20 cellular contexts compared by ENCODE assay signal in the genomic region with DNA sequence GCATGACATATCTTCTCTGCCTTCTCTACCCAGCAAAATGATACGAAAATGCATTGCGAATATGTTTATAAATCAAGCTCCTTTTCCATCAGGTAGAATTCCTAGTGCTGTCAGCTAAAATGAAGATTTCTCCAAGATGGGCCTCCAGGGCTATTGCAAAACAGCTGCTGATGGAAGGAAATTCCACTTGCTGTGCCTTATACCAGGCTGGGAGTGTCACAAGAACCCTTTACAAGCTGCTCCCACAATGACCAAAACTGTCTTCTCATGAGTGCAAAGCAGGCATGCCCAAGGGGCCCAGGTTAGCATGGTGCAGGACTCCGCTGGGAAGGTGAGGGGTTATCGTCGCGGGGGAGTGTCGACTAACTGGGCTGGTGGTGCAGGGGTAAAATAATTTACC. TPM values are rescaled to one million over a fixed set of nuclear protein-coding genes. Genes with fewer than 3 reads are reported as not detected.
DNase-seq lines count a peak whose midpoint lies in the region; ATAC-seq lines count a peak whose summit lies in the region.
"Had no signal": no experiment of that assay in that cellular context is flagged by ENCODE, and none has a peak within 500 bp of the region (broad histone marks: within the 10 kb centered on the region; RNA-seq: fewer than 3 reads in every experiment).

No MANE protein-coding gene starts in this region.

- H3K27ac Mint-ChIP-seq in activated CD8-positive, alpha-beta memory T cell treated with anti-CD3 and anti-CD28 coated beads, Interleukin-2, amount 10 ng/mL, durations not matched to agents 7 days and 5 days = peak overlapping the region; percentile 43
- peak overlapping the region; percentile 16 for H3K27ac Mint-ChIP-seq in activated T-helper 2 cell treated with anti-CD3 and anti-CD28 coated beads, Interferon-gamma antibody, Interleukin-2, Interleukin-4, amounts not matched to agents 10 μg/mL and 5 μg/mL and 100 μg/mL, durations not matched to agents 14 hours and 24 hours and 36 hours
- H3K27ac Mint-ChIP-seq in memory B cell = no peak overlapping the region
- H3K27ac Mint-ChIP-seq in stimulated activated effector memory CD8-positive, alpha-beta T cell treated with anti-CD3 and anti-CD28 coated beads, Interleukin-12 subunit alpha, Interleukin-12 subunit beta, amount 100 ng/mL, for 72 hours = peak overlapping the region; percentile 63
- no peak overlapping the region for H3K27ac Mint-ChIP-seq in stimulated activated memory B cell treated with anti-CD40 and anti-IgM and Interleukin-4, amounts not matched to agents 10 μg/mL and 1 μg/mL and 100 μg/mL, for 72 hours

- DNase-seq in activated CD8-positive, alpha-beta memory T cell treated with anti-CD3 and anti-CD28 coated beads, Interleukin-2, amount 10 ng/mL, durations not matched to agents 7 days and 5 days = no peak
- DNase-seq in activated CD8-positive, alpha-beta memory T cell treated with anti-CD3 and anti-CD28 coated beads, Interleukin-2, amount 50 U/mL, for 4 hours = no peak
- DNase-seq in activated T-helper 2 cell treated with anti-CD3 and anti-CD28 coated beads, Interferon-gamma antibody, Interleukin-2, Interleukin-4, amounts not matched to agents 10 μg/mL and 5 μg/mL and 100 μg/mL, durations not matched to agents 14 hours and 24 hours and 36 hours (ENCODE audit: low spot score) = no peak
- DNase-seq in memory B cell (ENCODE audit: low spot score in 2 of 2) (no peak), pons (ENCODE audit: low spot score) (no peak)
- no peak for DNase-seq in stimulated activated effector memory CD8-positive, alpha-beta T cell treated with anti-CD3 and anti-CD28 coated beads, Interleukin-12 subunit alpha, Interleukin-12 subunit beta, amount 100 ng/mL, for 72 hours (ENCODE audit: low spot score in 2 of 2)
- DNase-seq: activated CD4-positive, alpha-beta T cell treated with anti-CD3 and anti-CD28 coated beads, Interleukin-2, amount 50 U/mL, for 1 hour; activated effector memory CD4-positive, alpha-beta T cell treated with Interleukin-2 at 50 U/mL for 16 hours; DND-41; gastrocnemius medialis; left ventricle myocardium inferior; NCI-H1105 treated with DMSO at 0.1 percent for 48 hours; stimulated activated naive CD4-positive, alpha-beta T cell treated with Interleukin-2 at 50 U/mL for 16 hours had no signal

- H3K36me3 Mint-ChIP-seq in activated CD8-positive, alpha-beta memory T cell treated with anti-CD3 and anti-CD28 coated beads, Interleukin-2, amount 10 ng/mL, durations not matched to agents 7 days and 5 days = peaks cover 20% of the 10 kb centered on the region
- H3K36me3 Mint-ChIP-seq in activated T-helper 2 cell treated with anti-CD3 and anti-CD28 coated beads, Interferon-gamma antibody, Interleukin-2, Interleukin-4, amounts not matched to agents 10 μg/mL and 5 μg/mL and 100 μg/mL, durations not matched to agents 14 hours and 24 hours and 36 hours (ENCODE audit: low read depth) = peaks cover 33% of the 10 kb centered on the region
- H3K36me3 Mint-ChIP-seq in memory B cell = peaks cover 18% of the 10 kb centered on the region
- H3K36me3 Mint-ChIP-seq in stimulated activated effector memory CD8-positive, alpha-beta T cell treated with anti-CD3 and anti-CD28 coated beads, Interleukin-12 subunit alpha, Interleukin-12 subunit beta, amount 100 ng/mL, for 72 hours = peaks cover 42% of the 10 kb centered on the region
- H3K36me3 Mint-ChIP-seq in stimulated activated memory B cell treated with anti-CD40 and anti-IgM and Interleukin-4, amounts not matched to agents 10 μg/mL and 1 μg/mL and 100 μg/mL, for 72 hours = peaks cover 26% of the 10 kb centered on the region

- no peaks in the 10 kb centered on the region for H3K27me3 Mint-ChIP-seq in activated CD8-positive, alpha-beta memory T cell treated with anti-CD3 and anti-CD28 coated beads, Interleukin-2, amount 10 ng/mL, durations not matched to agents 7 days and 5 days
- no peaks in the 10 kb centered on the region for H3K27me3 Mint-ChIP-seq in activated T-helper 2 cell treated with anti-CD3 and anti-CD28 coated beads, Interferon-gamma antibody, Interleukin-2, Interleukin-4, amounts not matched to agents 10 μg/mL and 5 μg/mL and 100 μg/mL, durations not matched to agents 14 hours and 24 hours and 36 hours (ENCODE audit: low read depth)
- H3K27me3 Mint-ChIP-seq in memory B cell = no peaks in the 10 kb centered on the region
- H3K27me3 Mint-ChIP-seq in stimulated activated memory B cell treated with anti-CD40 and anti-IgM and Interleukin-4, amounts not matched to agents 10 μg/mL and 1 μg/mL and 100 μg/mL, for 72 hours = no peaks in the 10 kb centered on the region

- H3K4me3 Mint-ChIP-seq in activated CD8-positive, alpha-beta memory T cell treated with anti-CD3 and anti-CD28 coated beads, Interleukin-2, amount 10 ng/mL, durations not matched to agents 7 days and 5 days = no peak overlapping the region
- no peak overlapping the region for H3K4me3 Mint-ChIP-seq in activated T-helper 2 cell treated with anti-CD3 and anti-CD28 coated beads, Interferon-gamma antibody, Interleukin-2, Interleukin-4, amounts not matched to agents 10 μg/mL and 5 μg/mL and 100 μg/mL, durations not matched to agents 14 hours and 24 hours and 36 hours (ENCODE audit: low read depth)
- peak overlapping the region; percentile 43 for H3K4me3 Mint-ChIP-seq in memory B cell
- H3K4me3 Mint-ChIP-seq in stimulated activated effector memory CD8-positive, alpha-beta T cell treated with anti-CD3 and anti-CD28 coated beads, Interleukin-12 subunit alpha, Interleukin-12 subunit beta, amount 100 ng/mL, for 72 hours = no peak overlapping the region
- H3K4me3 Mint-ChIP-seq in stimulated activated memory B cell treated with anti-CD40 and anti-IgM and Interleukin-4, amounts not matched to agents 10 μg/mL and 1 μg/mL and 100 μg/mL, for 72 hours = no peak overlapping the region

- H3K4me1 Mint-ChIP-seq in activated CD8-positive, alpha-beta memory T cell treated with anti-CD3 and anti-CD28 coated beads, Interleukin-2, amount 10 ng/mL, durations not matched to agents 7 days and 5 days = peaks cover 45% of the 10 kb centered on the region
- peaks cover 33% of the 10 kb centered on the region for H3K4me1 Mint-ChIP-seq in activated T-helper 2 cell treated with anti-CD3 and anti-CD28 coated beads, Interferon-gamma antibody, Interleukin-2, Interleukin-4, amounts not matched to agents 10 μg/mL and 5 μg/mL and 100 μg/mL, durations not matched to agents 14 hours and 24 hours and 36 hours (ENCODE audit: low read depth)
- peaks cover 24% of the 10 kb centered on the region for H3K4me1 Mint-ChIP-seq in memory B cell
- H3K4me1 Mint-ChIP-seq in stimulated activated effector memory CD8-positive, alpha-beta T cell treated with anti-CD3 and anti-CD28 coated beads, Interleukin-12 subunit alpha, Interleukin-12 subunit beta, amount 100 ng/mL, for 72 hours = peaks cover 68% of the 10 kb centered on the region
- peaks cover 46% of the 10 kb centered on the region for H3K4me1 Mint-ChIP-seq in stimulated activated memory B cell treated with anti-CD40 and anti-IgM and Interleukin-4, amounts not matched to agents 10 μg/mL and 1 μg/mL and 100 μg/mL, for 72 hours

- CTCF ChIA-PET in activated CD8-positive, alpha-beta memory T cell treated with anti-CD3 and anti-CD28 coated beads, Interleukin-2, amount 10 ng/mL, durations not matched to agents 7 days and 5 days (lab: Charles Lee) = interaction anchor here (0.7 to 1.5 kb wide), 2 partner anchors 201 to 387 kb away, joined by 3 read pairs; partner anchors contain the start of gene ARMCX6

- intact Hi-C loops in activated T-helper 2 cell treated with anti-CD3 and anti-CD28 coated beads, Interferon-gamma antibody, Interleukin-2, Interleukin-4, amounts not matched to agents 10 μg/mL and 5 μg/mL and 100 μg/mL, durations not matched to agents 14 hours and 24 hours and 36 hours (cut with micrococcal nuclease) = loop anchor here (5.0 kb wide), 5 partner anchors 71 to 516 kb away; partner anchors contain the start of genes ARMCX1, ARMCX4, ARMCX6 and ZMAT1

- no peaks in the 10 kb centered on the region for H3K9me3 Mint-ChIP-seq in activated CD8-positive, alpha-beta memory T cell treated with anti-CD3 and anti-CD28 coated beads, Interleukin-2, amount 10 ng/mL, durations not matched to agents 7 days and 5 days (ENCODE audit: low read depth)
- H3K9me3 Mint-ChIP-seq in activated T-helper 2 cell treated with anti-CD3 and anti-CD28 coated beads, Interferon-gamma antibody, Interleukin-2, Interleukin-4, amounts not matched to agents 10 μg/mL and 5 μg/mL and 100 μg/mL, durations not matched to agents 14 hours and 24 hours and 36 hours = no peaks in the 10 kb centered on the region
- H3K9me3 Mint-ChIP-seq in memory B cell = no peaks in the 10 kb centered on the region
- no peaks in the 10 kb centered on the region for H3K9me3 Mint-ChIP-seq in stimulated activated effector memory CD8-positive, alpha-beta T cell treated with anti-CD3 and anti-CD28 coated beads, Interleukin-12 subunit alpha, Interleukin-12 subunit beta, amount 100 ng/mL, for 72 hours
- H3K9me3 Mint-ChIP-seq in stimulated activated memory B cell treated with anti-CD40 and anti-IgM and Interleukin-4, amounts not matched to agents 10 μg/mL and 1 μg/mL and 100 μg/mL, for 72 hours = no peaks in the 10 kb centered on the region

- ATAC-seq in activated CD8-positive, alpha-beta memory T cell treated with anti-CD3 and anti-CD28 coated beads, Interleukin-2, amount 10 ng/mL, durations not matched to agents 7 days and 5 days = no peak
- no peak for ATAC-seq in memory B cell (ENCODE audit: low read depth)
- no peak for ATAC-seq in stimulated activated effector memory CD8-positive, alpha-beta T cell treated with anti-CD3 and anti-CD28 coated beads, Interleukin-12 subunit alpha, Interleukin-12 subunit beta, amount 100 ng/mL, for 72 hours
- no peak for ATAC-seq in GM19397 (IDR thresholded peaks at IDR 0.05; ENCODE audit: unreplicated experiment)
- ATAC-seq in stimulated activated memory B cell treated with anti-CD40 and anti-IgM and Interleukin-4, amounts not matched to agents 10 μg/mL and 1 μg/mL and 100 μg/mL, for 72 hours = no peak
- ATAC-seq: A549, gastrocnemius medialis, HCT116, Panc1 had no signal

RNA-seq across cellular contexts. Expression of gene HNRNPH2, which starts 8.7 kb away (rescaled TPM):
- total RNA-seq in activated CD8-positive, alpha-beta memory T cell treated with anti-CD3 and anti-CD28 coated beads, Interleukin-2, amount 10 ng/mL, durations not matched to agents 7 days and 5 days = 10 to 100 TPM; 30.7 to 31.2 TPM
- 17.5 and 18.0 TPM in 2 replicates for total RNA-seq in activated T-helper 2 cell treated with anti-CD3 and anti-CD28 coated beads, Interferon-gamma antibody, Interleukin-2, Interleukin-4, amounts not matched to agents 10 μg/mL and 5 μg/mL and 100 μg/mL, durations not matched to agents 14 hours and 24 hours and 36 hours

RNA-seq across cellular contexts. Expression of gene GLA, which starts 9.0 kb away (rescaled TPM):
- total RNA-seq in activated CD8-positive, alpha-beta memory T cell treated with anti-CD3 and anti-CD28 coated beads, Interleukin-2, amount 10 ng/mL, durations not matched to agents 7 days and 5 days = 10 to 100 TPM; 40.2 to 60.4 TPM
- 82.9 and 89.1 TPM in 2 replicates for total RNA-seq in activated T-helper 2 cell treated with anti-CD3 and anti-CD28 coated beads, Interferon-gamma antibody, Interleukin-2, Interleukin-4, amounts not matched to agents 10 μg/mL and 5 μg/mL and 100 μg/mL, durations not matched to agents 14 hours and 24 hours and 36 hours

RNA-seq across cellular contexts. Expression of gene RPL36A, which starts 25.9 kb away (rescaled TPM):
- 100 to 1,000 TPM; 178 to 225 TPM for total RNA-seq in activated CD8-positive, alpha-beta memory T cell treated with anti-CD3 and anti-CD28 coated beads, Interleukin-2, amount 10 ng/mL, durations not matched to agents 7 days and 5 days
- 290 and 376 TPM in 2 replicates for total RNA-seq in activated T-helper 2 cell treated with anti-CD3 and anti-CD28 coated beads, Interferon-gamma antibody, Interleukin-2, Interleukin-4, amounts not matched to agents 10 μg/mL and 5 μg/mL and 100 μg/mL, durations not matched to agents 14 hours and 24 hours and 36 hours

RNA-seq across cellular contexts. Expression of gene BTK, which starts 30.7 kb away (rescaled TPM):
- under 1 TPM; 0.14 to 0.41 TPM for total RNA-seq in activated CD8-positive, alpha-beta memory T cell treated with anti-CD3 and anti-CD28 coated beads, Interleukin-2, amount 10 ng/mL, durations not matched to agents 7 days and 5 days
- 0.11 and 0.25 TPM in 2 replicates for total RNA-seq in activated T-helper 2 cell treated with anti-CD3 and anti-CD28 coated beads, Interferon-gamma antibody, Interleukin-2, Interleukin-4, amounts not matched to agents 10 μg/mL and 5 μg/mL and 100 μg/mL, durations not matched to agents 14 hours and 24 hours and 36 hours
- total RNA-seq: LHCN-M2, myocyte had no signal

Comparison
In these comparisons a context has a peak if more than half of its experiments do, and no peak if none do; other contexts are left out.
1. H3K27ac Mint-ChIP-seq: peak in activated CD8-positive, alpha-beta memory T cell treated with anti-CD3 and anti-CD28 coated beads, Interleukin-2, amount 10 ng/mL, durations not matched to agents 7 days and 5 days (single experiment), activated T-helper 2 cell treated with anti-CD3 and anti-CD28 coated beads, Interferon-gamma antibody, Interleukin-2, Interleukin-4, amounts not matched to agents 10 μg/mL and 5 μg/mL and 100 μg/mL, durations not matched to agents 14 hours and 24 hours and 36 hours (single experiment) and stimulated activated effector memory CD8-positive, alpha-beta T cell treated with anti-CD3 and anti-CD28 coated beads, Interleukin-12 subunit alpha, Interleukin-12 subunit beta, amount 100 ng/mL, for 72 hours (single experiment); none in memory B cell (single experiment) and stimulated activated memory B cell treated with anti-CD40 and anti-IgM and Interleukin-4, amounts not matched to agents 10 μg/mL and 1 μg/mL and 100 μg/mL, for 72 hours (single experiment).